In the genomic region with DNA sequence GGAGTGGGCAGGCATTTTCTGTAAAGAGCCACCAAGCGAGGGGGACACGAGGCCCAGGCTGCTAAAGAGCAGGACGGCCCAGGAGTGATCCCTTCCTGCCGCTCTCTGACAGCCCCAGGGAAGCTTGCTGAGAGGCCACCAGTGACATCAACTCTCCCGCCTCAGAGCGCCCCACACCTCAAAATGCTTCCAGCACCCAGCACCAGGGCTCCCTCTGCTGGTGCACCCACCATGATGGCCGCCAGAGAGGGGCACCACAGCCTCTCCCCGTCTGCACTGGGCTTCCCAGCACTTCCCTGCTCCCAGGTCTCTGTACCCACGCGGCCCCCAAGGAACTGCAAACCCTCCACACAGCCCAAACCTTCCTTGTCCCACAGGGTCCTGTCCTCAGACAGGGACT, we compare ENCODE assay signal across 10 cellular contexts. TPM values are rescaled to one million over a fixed set of nuclear protein-coding genes. Genes with fewer than 3 reads are reported as not detected.
DNase-seq lines count a peak whose midpoint lies in the region; ATAC-seq and TF ChIP-seq lines count a peak whose summit lies in the region.
"Had no signal": no experiment of that assay in that cellular context is flagged by ENCODE, and none has a peak within 500 bp of the region (broad histone marks: within the 10 kb centered on the region; RNA-seq: fewer than 3 reads in every experiment).

No MANE protein-coding gene starts in this region.

- no peak overlapping the region for H3K4me3 Mint-ChIP-seq in T-helper 17 cell
- H3K4me3 Mint-ChIP-seq: natural killer cell treated with Interleukin-12 subunit alpha and Interleukin-12 subunit beta and Interleukin-15 and Interleukin-18, amount 100 ng/mL, for 72 hours had no signal

- H3K9me3 ChIP-seq in T-helper 17 cell (ENCODE audit: control insufficient read depth, low read length, poor library complexity, severe bottlenecking) = no peaks in the 10 kb centered on the region
- H3K9me3 ChIP-seq in iPS DF 6.9 (ENCODE audit: control insufficient read depth, insufficient read depth, low read length) = no peaks in the 10 kb centered on the region

- POLR2A ChIA-PET in BJ (lab: Charles Lee) = no interaction called here

- DNase-seq in BJ (ENCODE audit: low read depth) (no peak), GM13977 (ENCODE audit: low spot score) (no peak), T-helper 17 cell (no peak), iPS DF 6.9 (ENCODE audit: low read depth, low spot score) (peak; percentile 18), NCI-H2107 (lab: John Stamatoyannopoulos, UW) (no peak)
- DNase-seq: activated CD4-positive, CD25-positive, alpha-beta regulatory T cell had no signal

- CTCF ChIA-PET in BJ (lab: Yijun Ruan, JAX) = interaction anchor here (1.2 kb wide), 2 partner anchors 16 to 344 kb away, joined by 3 read pairs; no protein-coding TSS in a partner anchor

- ATAC-seq in T-helper 17 cell (no peak), GM21423 (IDR thresholded peaks at IDR 0.05; ENCODE audit: unreplicated experiment) (no peak), GM18498 (IDR thresholded peaks at IDR 0.05; ENCODE audit: unreplicated experiment) (no peak), HG03108 (IDR thresholded peaks at IDR 0.05; ENCODE audit: unreplicated experiment) (no peak)
- ATAC-seq: natural killer cell treated with Interleukin-12 subunit alpha and Interleukin-12 subunit beta and Interleukin-15 and Interleukin-18, amount 100 ng/mL, for 72 hours had no signal

- in situ Hi-C loops in GM13977 (cut with MboI; ENCODE audit: low pct_unique_long_range_greater_than_20kb, low sequenced_read_pairs, unreplicated experiment) = no loop called here

- H3K4me1 ChIP-seq in iPS DF 6.9 (ENCODE audit: control insufficient read depth, insufficient read depth, low read length) = no peaks in the 10 kb centered on the region; the same call in 1 of the 2 replicates

- H3K4me1 Mint-ChIP-seq in T-helper 17 cell = peaks cover 9% of the 10 kb centered on the region

- no peaks in the 10 kb centered on the region for H3K27me3 ChIP-seq in BJ (ENCODE audit: control insufficient read depth, insufficient read depth, low read length)
- H3K27me3 ChIP-seq in iPS DF 6.9 (ENCODE audit: control insufficient read depth, insufficient read depth, low read length) = no peaks in the 10 kb centered on the region

- H3K27me3 Mint-ChIP-seq in T-helper 17 cell = no peaks in the 10 kb centered on the region
- H3K27me3 Mint-ChIP-seq: natural killer cell treated with Interleukin-12 subunit alpha and Interleukin-12 subunit beta and Interleukin-15 and Interleukin-18, amount 100 ng/mL, for 72 hours had no signal

- peak; percentile 28; the same call in 1 of the 2 replicates for TF ChIP-seq CTCF in BJ (IDR thresholded peaks at IDR 0.05; ENCODE audit: insufficient read depth, low read depth, low read length)
- TF ChIP-seq CTCF in GM13977 (IDR thresholded peaks at IDR 0.05; ENCODE audit: extremely low read depth, insufficient read depth, missing control alignments) = peak; percentile 37

- no CpG with 5 or more reads among the region's 10 CpGs for WGBS in iPS DF 6.9 (ENCODE audit: insufficient coverage, insufficient read length)

- peak overlapping the region; percentile 80 for H3K27ac Mint-ChIP-seq in T-helper 17 cell
- H3K27ac Mint-ChIP-seq: natural killer cell treated with Interleukin-12 subunit alpha and Interleukin-12 subunit beta and Interleukin-15 and Interleukin-18, amount 100 ng/mL, for 72 hours had no signal

- no peaks in the 10 kb centered on the region for H3K36me3 Mint-ChIP-seq in T-helper 17 cell (ENCODE audit: low read depth)

- no peak overlapping the region for H3K27ac ChIP-seq in iPS DF 6.9 (ENCODE audit: low read length)

- no peak overlapping the region for H3K4me3 ChIP-seq in BJ (ENCODE audit: low read depth, low read length)
- no peak overlapping the region for H3K4me3 ChIP-seq in iPS DF 6.9 (ENCODE audit: low read length)

- H3K36me3 ChIP-seq in BJ (ENCODE audit: control insufficient read depth, insufficient read depth, low read length) (peaks cover 49% of the 10 kb centered on the region), iPS DF 6.9 (ENCODE audit: control insufficient read depth, insufficient read depth, low read length) (peaks cover 18% of the 10 kb centered on the region; the same call in 1 of the 2 replicates)

RNA-seq across cellular contexts. Expression of gene GAK, which starts 40.4 kb away (rescaled TPM):
- 20.0 and 26.3 TPM in 2 replicates for polyA plus RNA-seq in BJ (2011; rRNA removed)
- 31.9 and 38.3 TPM in 2 replicates for polyA minus RNA-seq in BJ (2011; rRNA and poly(A)+ RNA removed)
- 100 to 1,000 TPM; 192 to 215 TPM for total RNA-seq in T-helper 17 cell

RNA-seq across cellular contexts. Expression of gene TMEM175, which starts 40.5 kb away (rescaled TPM):
- 44.7 and 77.8 TPM in 2 replicates for polyA plus RNA-seq in BJ (2011; rRNA removed)
- polyA minus RNA-seq in BJ (2011; rRNA and poly(A)+ RNA removed) = 27.8 and 31.3 TPM in 2 replicates
- total RNA-seq in T-helper 17 cell = 10 to 100 TPM; 36.9 to 43.6 TPM
